In the genomic region with DNA sequence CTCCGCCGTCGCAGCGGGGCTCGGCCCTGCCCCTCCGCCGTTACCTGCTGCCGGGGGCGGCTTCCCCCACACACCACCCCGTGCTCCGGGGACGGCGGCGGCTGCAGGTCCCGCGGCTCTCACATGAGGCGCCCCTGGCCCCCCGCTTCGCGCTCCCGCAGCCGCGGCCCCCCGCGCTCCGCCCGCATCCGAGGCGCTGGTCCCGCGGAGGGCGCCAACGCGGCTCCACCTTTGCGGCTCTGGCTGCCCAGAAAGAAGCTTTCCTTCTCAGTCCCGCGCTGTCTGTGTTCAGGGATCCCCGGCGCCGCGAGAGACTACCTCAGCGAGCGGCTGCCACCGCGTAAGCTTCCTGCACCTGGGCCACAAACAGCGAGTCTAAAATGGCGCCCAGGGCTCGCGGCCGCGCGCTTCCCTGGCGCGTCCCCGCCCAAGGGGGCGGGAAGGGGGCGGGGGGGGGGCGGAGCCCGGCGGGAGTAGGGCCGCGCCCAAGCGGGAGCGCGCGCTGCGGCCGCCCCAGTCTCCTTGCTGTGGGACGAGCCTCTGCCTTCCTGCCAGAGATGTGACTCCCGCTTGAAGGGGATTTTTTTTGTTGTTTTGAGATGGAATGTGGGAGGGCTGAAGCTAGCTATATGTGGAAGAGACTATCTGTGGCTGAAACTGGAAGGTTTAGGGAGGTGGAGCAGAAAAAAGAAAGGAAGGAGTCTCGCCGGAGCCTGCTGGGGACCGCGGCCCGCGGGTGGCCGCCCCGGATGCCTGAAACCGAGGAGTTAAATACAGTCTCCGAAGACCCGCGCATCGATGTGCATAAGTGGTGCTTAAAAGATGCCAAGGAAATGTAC, we compare ENCODE assay signal across 8 cellular contexts. TPM values are rescaled to one million over a fixed set of nuclear protein-coding genes. Genes with fewer than 3 reads are reported as not detected.
DNase-seq lines count a peak whose midpoint lies in the region; ATAC-seq and TF ChIP-seq lines count a peak whose summit lies in the region.

A gene with protein sequence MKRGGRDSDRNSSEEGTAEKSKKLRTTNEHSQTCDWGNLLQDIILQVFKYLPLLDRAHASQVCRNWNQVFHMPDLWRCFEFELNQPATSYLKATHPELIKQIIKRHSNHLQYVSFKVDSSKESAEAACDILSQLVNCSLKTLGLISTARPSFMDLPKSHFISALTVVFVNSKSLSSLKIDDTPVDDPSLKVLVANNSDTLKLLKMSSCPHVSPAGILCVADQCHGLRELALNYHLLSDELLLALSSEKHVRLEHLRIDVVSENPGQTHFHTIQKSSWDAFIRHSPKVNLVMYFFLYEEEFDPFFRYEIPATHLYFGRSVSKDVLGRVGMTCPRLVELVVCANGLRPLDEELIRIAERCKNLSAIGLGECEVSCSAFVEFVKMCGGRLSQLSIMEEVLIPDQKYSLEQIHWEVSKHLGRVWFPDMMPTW (minus strand): TSS at position 377 of the 839 bp plus-strand sequence. CDS start 5,299 bp downstream, outside the sequence.

- H3K9me3 ChIP-seq in Peyer's patch = no peaks in the 10 kb centered on the region
- H3K9me3 ChIP-seq in muscle layer of duodenum (ENCODE audit: control insufficient read depth in 1 of 2, low read length in 2 of 2) = no peaks in the 10 kb centered on the region

- peaks cover 0 to 44% (median 10%) of the 10 kb centered on the region in 4 donors for H3K4me1 ChIP-seq in Peyer's patch
- H3K4me1 ChIP-seq in muscle layer of duodenum (ENCODE audit: control insufficient read depth in 1 of 2, insufficient read depth in 2 of 2, low read length in 2 of 2) = peaks cover 25 to 37% of the 10 kb centered on the region in 2 donors

- peak; percentile 81 for DNase-seq in DMS53 (lab: John Stamatoyannopoulos, UW)
- peak; percentile 79 to 93 (median 92) for DNase-seq in Peyer's patch
- DNase-seq in activated T-cell treated with anti-CD3 and anti-CD28 coated beads, Interleukin-2, amount 50 U/mL, for 48 hours = peak; percentile 86 to 89
- peak; percentile 45 for DNase-seq in stimulated activated CD8-positive, alpha-beta memory T cell treated with anti-CD3 and anti-CD28 coated beads, Interleukin-7, amount 100 ng/mL, for 24 hours (ENCODE audit: low read depth)

- H3K4me3 ChIP-seq in Peyer's patch (peak within 1 kb of the TSS; percentile 81 to 99 (median 94)), muscle layer of duodenum (ENCODE audit: low read depth in 1 of 2, low read length in 2 of 2) (peak within 1 kb of the TSS; percentile 93 to 96)

- no peak for TF ChIP-seq RAD21 in Ishikawa (IDR thresholded peaks at IDR 0.05; ENCODE audit: low read depth)

- peak; percentile 74 for TF ChIP-seq POLR2A in Peyer's patch (IDR thresholded peaks at IDR 0.05)

- H3K27me3 ChIP-seq in Peyer's patch = no peaks in the 10 kb centered on the region
- H3K27me3 ChIP-seq in muscle layer of duodenum (ENCODE audit: low read depth, low read length) = no peaks in the 10 kb centered on the region

- H3K36me3 ChIP-seq in Peyer's patch (no peaks in the 10 kb centered on the region), muscle layer of duodenum (ENCODE audit: control insufficient read depth in 1 of 2, insufficient read depth in 2 of 2, low read length in 2 of 2) (peaks cover 0 to 5% of the 10 kb centered on the region in 2 donors)

- no peak; the same call in 1 of the 2 replicates for TF ChIP-seq EP300 in Ishikawa (IDR thresholded peaks at IDR 0.05; ENCODE audit: borderline replicate concordance)

- TF ChIP-seq CTCF in Peyer's patch (IDR thresholded peaks at IDR 0.05) = no peak

- ATAC-seq in GM21619 (IDR thresholded peaks at IDR 0.05; ENCODE audit: unreplicated experiment) = peak; percentile 53
- peak; percentile 87 for ATAC-seq in esophagus mucosa

- H3K27ac ChIP-seq in Peyer's patch = peak within 1 kb of the TSS; percentile 95 to 100 (median 100)
- H3K27ac ChIP-seq in muscle layer of duodenum (ENCODE audit: low read length) = peak within 1 kb of the TSS; percentile 88

TF ChIP-seq in Ishikawa, 13 proteins besides CTCF, POLR2A, EP300 and RAD21:
- TF ChIP-seq REST (IDR thresholded peaks at IDR 0.05; ENCODE audit: low read depth) = no peak
- no peak for TF ChIP-seq CREB1 (IDR thresholded peaks at IDR 0.05; ENCODE audit: low read depth)
- TF ChIP-seq, protein P1, sequence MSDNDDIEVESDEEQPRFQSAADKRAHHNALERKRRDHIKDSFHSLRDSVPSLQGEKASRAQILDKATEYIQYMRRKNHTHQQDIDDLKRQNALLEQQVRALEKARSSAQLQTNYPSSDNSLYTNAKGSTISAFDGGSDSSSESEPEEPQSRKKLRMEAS (IDR thresholded peaks at IDR 0.05) = no peak
- peak; percentile 90 for TF ChIP-seq YY1 (IDR thresholded peaks at IDR 0.05; ENCODE audit: low read depth)
- no peak for TF ChIP-seq ZBTB7A (IDR thresholded peaks at IDR 0.05; ENCODE audit: low read depth)
- no peak for TF ChIP-seq TCF12 (IDR thresholded peaks at IDR 0.05; ENCODE audit: low read depth)
- no peak for TF ChIP-seq EGR1 (IDR thresholded peaks at IDR 0.05)
- TF ChIP-seq CEBPB (IDR thresholded peaks at IDR 0.05) = no peak
- TF ChIP-seq FOXM1 (IDR thresholded peaks at IDR 0.05; ENCODE audit: borderline replicate concordance, low read depth) = no peak
- TF ChIP-seq TEAD4 (IDR thresholded peaks at IDR 0.05) = no peak
- TF ChIP-seq TAF1 (IDR thresholded peaks at IDR 0.05; ENCODE audit: low read depth) = peak; percentile 47; the same call in 1 of the 2 replicates
- no peak for TF ChIP-seq NFIC (IDR thresholded peaks at IDR 0.05)
- TF ChIP-seq, protein P2, sequence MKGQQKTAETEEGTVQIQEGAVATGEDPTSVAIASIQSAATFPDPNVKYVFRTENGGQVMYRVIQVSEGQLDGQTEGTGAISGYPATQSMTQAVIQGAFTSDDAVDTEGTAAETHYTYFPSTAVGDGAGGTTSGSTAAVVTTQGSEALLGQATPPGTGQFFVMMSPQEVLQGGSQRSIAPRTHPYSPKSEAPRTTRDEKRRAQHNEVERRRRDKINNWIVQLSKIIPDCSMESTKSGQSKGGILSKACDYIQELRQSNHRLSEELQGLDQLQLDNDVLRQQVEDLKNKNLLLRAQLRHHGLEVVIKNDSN (IDR thresholded peaks at IDR 0.05) = no peak

RNA-seq across cellular contexts. Expression of the gene that starts here (rescaled TPM):
- total RNA-seq in Peyer's patch (10 to 100 TPM; 48.7 to 66.2 (median 52.7) TPM), esophagus mucosa (26.1 TPM)

Comparison
In these comparisons a context has a peak if more than half of its experiments do, and no peak if none do; other contexts are left out.
1. Peak in every context shown above with its lines: DNase-seq, ATAC-seq, H3K4me3 ChIP-seq and H3K27ac ChIP-seq.